9 cellular contexts compared by ENCODE assay signal in the genomic region with DNA sequence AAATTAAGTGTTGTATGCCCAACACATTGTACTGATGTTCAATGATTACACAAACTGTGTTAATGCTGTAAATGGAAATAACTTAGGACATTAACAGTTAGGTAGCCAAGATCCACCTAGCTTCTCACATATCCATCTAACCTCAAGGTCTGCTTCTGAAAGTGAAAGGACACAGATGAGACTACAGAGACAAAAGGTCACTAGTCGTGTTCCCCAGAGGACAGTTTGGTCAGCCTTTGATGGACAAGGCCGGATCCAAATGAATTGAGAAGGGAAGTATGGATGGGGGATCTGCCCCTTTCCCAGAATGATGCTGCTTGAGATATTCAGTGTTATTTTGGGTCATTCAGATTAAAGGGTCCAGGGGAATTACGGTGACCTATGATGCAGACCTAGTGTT. TPM values are rescaled to one million over a fixed set of nuclear protein-coding genes. Genes with fewer than 3 reads are reported as not detected.
"Had no signal": no experiment of that assay in that cellular context is flagged by ENCODE, and none has a peak within 500 bp of the region (broad histone marks: within the 10 kb centered on the region; RNA-seq: fewer than 3 reads in every experiment).

No MANE protein-coding gene starts in this region.

- DNase-seq: GM23248, GOT3, H7, HFFc6 had no signal

- H3K36me3 Mint-ChIP-seq: IgD-negative memory B cell had no signal

- H3K27ac Mint-ChIP-seq: HFFc6, IgD-negative memory B cell had no signal

- H3K4me1 Mint-ChIP-seq: IgD-negative memory B cell had no signal

- H3K9me3 Mint-ChIP-seq: HFFc6, IgD-negative memory B cell had no signal

- H3K4me3 Mint-ChIP-seq: HFFc6, IgD-negative memory B cell had no signal

- ATAC-seq: HCT116, HepG2 had no signal

RNA-seq across cellular contexts. Expression of gene ALDH1A2, which starts 17.2 kb away (rescaled TPM):
- total RNA-seq: H4, HFFc6, HT1080 had no signal
